Comparison of ENCODE assay signal across 1 cellular context in genomic region chr2:158197940-158198339, GRCh38.
TF ChIP-seq lines count a peak whose summit lies in the region.

No MANE protein-coding gene starts in this region.

TF ChIP-seq in K562, 482 proteins besides CTCF, POLR2A, EP300 and RAD21 (continued from another document):
- TF ChIP-seq CUX1 (CRISPR knock-in tag; IDR thresholded peaks at IDR 0.05): no peak
- TF ChIP-seq NRF1 (conservative IDR thresholded peaks at IDR 0.05 in 1 of 2, IDR thresholded peaks at IDR 0.05 in 1 of 2): no peak
- no peak for TF ChIP-seq FOXA3 (CRISPR knock-in tag; conservative IDR thresholded peaks at IDR 0.05 in 1 of 2, IDR thresholded peaks at IDR 0.05 in 1 of 2)
- no peak for TF ChIP-seq THRAP3 (IDR thresholded peaks at IDR 0.05; ENCODE audit: borderline replicate concordance)
- no peak for TF ChIP-seq CBX2 (IDR thresholded peaks at IDR 0.05; ENCODE audit: insufficient read depth, low read length, poor library complexity, severe bottlenecking)
- no peak for TF ChIP-seq THRA (IDR thresholded peaks at IDR 0.05)
- no peak for TF ChIP-seq TEAD2 (tag; IDR thresholded peaks at IDR 0.05)
- no peak for TF ChIP-seq HDAC1 (IDR thresholded peaks at IDR 0.05)
- TF ChIP-seq FOS (IDR thresholded peaks at IDR 0.05; ENCODE audit: extremely low read depth, insufficient read length): no peak
- TF ChIP-seq NFE2 (IDR thresholded peaks at IDR 0.05; ENCODE audit: low read depth): 0 out of 2 replicates have a peak, but pooled peaks have one; percentile 13
- TF ChIP-seq ZNF696 (CRISPR knock-in tag; conservative IDR thresholded peaks at IDR 0.05): no peak
- no peak for TF ChIP-seq SPI1 (IDR thresholded peaks at IDR 0.05; ENCODE audit: borderline replicate concordance, low read depth, low read length)
- no peak for TF ChIP-seq HSF4 (CRISPR knock-in tag; IDR thresholded peaks at IDR 0.05; ENCODE audit: borderline replicate concordance)
- TF ChIP-seq CBFA2T2 (conservative IDR thresholded peaks at IDR 0.05): no peak
- peak in 1 of 2 experiments; percentile 51; a peak in 1 of 4 replicates for TF ChIP-seq ETV6 (IDR thresholded peaks at IDR 0.05; ENCODE audit: borderline replicate concordance in 1 of 2, low read depth in 2 of 2, low read length in 1 of 2)
- TF ChIP-seq ETV6 (CRISPR knock-in tag; IDR thresholded peaks at IDR 0.05; ENCODE audit: borderline replicate concordance): no peak
